ENCODE assay signal across 9 cellular contexts in the genomic region with DNA sequence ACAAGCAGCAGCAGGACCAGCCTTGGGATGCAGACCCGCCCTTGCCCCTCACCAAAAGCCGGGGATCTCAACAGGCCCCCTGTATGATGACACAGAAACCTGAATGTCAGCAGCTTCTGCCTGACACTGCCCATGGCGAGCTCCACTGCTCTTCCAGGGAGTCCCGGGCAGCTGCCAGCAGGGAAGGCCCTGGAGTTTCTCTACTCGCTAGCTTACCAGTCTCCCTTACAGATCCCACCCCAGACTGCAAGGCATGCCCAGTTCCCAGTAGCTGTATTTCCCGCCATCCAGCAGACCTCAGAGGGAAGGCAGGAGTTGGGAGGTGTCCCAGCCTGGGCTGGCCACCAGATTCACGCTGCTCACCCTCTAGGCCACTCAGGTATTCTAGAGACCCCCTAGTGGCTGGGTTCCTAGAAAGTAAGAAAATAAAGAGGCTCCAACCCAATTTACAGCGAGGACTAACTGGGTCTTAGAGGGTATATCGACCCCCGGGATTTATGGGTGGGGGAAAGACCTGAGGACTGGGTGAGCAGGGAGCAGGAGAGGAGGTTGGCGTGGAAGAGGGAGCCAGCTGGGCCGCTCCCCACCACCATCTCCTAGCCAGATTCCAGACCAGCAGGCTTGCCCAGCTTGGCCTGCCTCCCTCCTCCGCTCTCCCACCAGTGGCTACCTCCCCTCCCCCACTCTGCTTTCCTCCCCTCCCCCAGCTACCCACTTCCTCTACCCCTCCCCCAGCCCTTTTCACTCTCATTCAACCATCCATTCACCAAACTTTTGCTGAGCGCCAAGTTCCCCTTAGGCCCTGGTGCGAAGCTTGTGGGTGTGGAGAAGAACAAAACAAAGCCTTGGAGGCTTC. TPM values are rescaled to one million over a fixed set of nuclear protein-coding genes. Genes with fewer than 3 reads are reported as not detected.
DNase-seq lines count a peak whose midpoint lies in the region; ATAC-seq and TF ChIP-seq lines count a peak whose summit lies in the region.
"Had no signal": no experiment of that assay in that cellular context is flagged by ENCODE, and none has a peak within 500 bp of the region (broad histone marks: within the 10 kb centered on the region; RNA-seq: fewer than 3 reads in every experiment).

No MANE protein-coding gene starts in this region.

- H3K4me3 Mint-ChIP-seq in brain (no peak overlapping the region), neural progenitor cell (no peak overlapping the region)

- H3K27ac Mint-ChIP-seq in brain = peak overlapping the region in 3 of 5 experiments; percentile 24 to 66 (median 43)
- H3K27ac Mint-ChIP-seq in neural progenitor cell = peak overlapping the region; percentile 93

- peak overlapping the region; percentile 31 for H3K4me2 ChIP-seq in neural progenitor cell

- peaks cover 21% of the 10 kb centered on the region for H3K4me1 ChIP-seq in neural progenitor cell

- H3K79me2 ChIP-seq in neural progenitor cell (ENCODE audit: low read depth) = no peaks in the 10 kb centered on the region

- H3K27me3 ChIP-seq in GM06990 (replicated peaks; ENCODE audit: control insufficient read depth, insufficient read depth, low read length) = no peaks in the 10 kb centered on the region
- H3K27me3 ChIP-seq in neural progenitor cell = no peaks in the 10 kb centered on the region

- H3K36me3 ChIP-seq in GM06990 (ENCODE audit: control insufficient read depth, insufficient read depth, low read length) = no peaks in the 10 kb centered on the region
- H3K36me3 ChIP-seq in KOPT-K1 (ENCODE audit: insufficient read depth, low read length) = no peaks in the 10 kb centered on the region
- H3K36me3 ChIP-seq in neural progenitor cell = no peaks in the 10 kb centered on the region

- TF ChIP-seq CTCF in GM06990 (IDR thresholded peaks at IDR 0.05; ENCODE audit: insufficient read depth, low read length, poor library complexity, severe bottlenecking) (peak; percentile 9), brain (conservative IDR thresholded peaks at IDR 0.05) (no peak), neural progenitor cell (IDR thresholded peaks at IDR 0.05) (peak; percentile 32)

- H4K20me1 ChIP-seq in neural progenitor cell (ENCODE audit: low read depth) = no peaks in the 10 kb centered on the region

- ATAC-seq in HG02840 (IDR thresholded peaks at IDR 0.05; ENCODE audit: low FRiP score, unreplicated experiment) = no peak
- no peak for ATAC-seq in HG03520 (IDR thresholded peaks at IDR 0.05; ENCODE audit: unreplicated experiment)
- ATAC-seq in GM18511 (IDR thresholded peaks at IDR 0.05; ENCODE audit: unreplicated experiment) = no peak

- DNase-seq in GM06990 (ENCODE audit: extremely low read depth, insufficient read length) = no peak
- DNase-seq in neural progenitor cell (ENCODE audit: low spot score) = peak; percentile 34
- DNase-seq: T-helper 2 cell had no signal

- peaks cover 19% of the 10 kb centered on the region for H3K4me1 Mint-ChIP-seq in brain
- peaks cover 44% of the 10 kb centered on the region for H3K4me1 Mint-ChIP-seq in neural progenitor cell

- H3K27ac ChIP-seq in KOPT-K1 (ENCODE audit: low read depth, low read length, poor library complexity, severe bottlenecking) = peak overlapping the region; percentile 43
- H3K27ac ChIP-seq in neural progenitor cell = no peak overlapping the region
- H3K27ac ChIP-seq: coronary artery had no signal

- no peak overlapping the region for H3K9ac ChIP-seq in neural progenitor cell

- H2AFZ ChIP-seq in neural progenitor cell (replicated peaks) = peak overlapping the region; percentile 60

- H3F3A ChIP-seq in neural progenitor cell (ENCODE audit: low read depth) = peaks cover 15% of the 10 kb centered on the region

- H3K27me3 Mint-ChIP-seq in brain (no peaks in the 10 kb centered on the region), neural progenitor cell (ENCODE audit: insufficient read depth, low read depth) (peaks cover 3% of the 10 kb centered on the region)

- H3K4me3 ChIP-seq in GM06990 (replicated peaks; ENCODE audit: low read depth, low read length) (no peak overlapping the region), neural progenitor cell (no peak overlapping the region)
- H3K4me3 ChIP-seq: coronary artery had no signal

- H3K36me3 Mint-ChIP-seq in brain = no peaks in the 10 kb centered on the region
- H3K36me3 Mint-ChIP-seq in neural progenitor cell = no peaks in the 10 kb centered on the region

- H3K9me3 ChIP-seq in KOPT-K1 (ENCODE audit: insufficient read depth, low read length, poor library complexity, severe bottlenecking) (no peaks in the 10 kb centered on the region), neural progenitor cell (ENCODE audit: low read depth) (no peaks in the 10 kb centered on the region)

- H3K9me3 Mint-ChIP-seq in brain (peaks cover 0 to 6% (median 0%) of the 10 kb centered on the region in 5 experiments), neural progenitor cell (no peaks in the 10 kb centered on the region)

RNA-seq across cellular contexts. Expression of a gene that starts 9.7 kb away (rescaled TPM):
- 93.9 TPM for polyA plus RNA-seq in brain (ENCODE audit: insufficient read depth, low read depth, low replicate concordance)
- 417 and 1,058 TPM in 2 replicates for total RNA-seq in neural progenitor cell (ENCODE audit: low replicate concordance)

RNA-seq across cellular contexts. Expression of a gene that starts 21.8 kb away (rescaled TPM):
- polyA plus RNA-seq in brain (ENCODE audit: insufficient read depth, low read depth, low replicate concordance) = 92.4 TPM
- 2.4 and 8.9 TPM in 2 replicates for total RNA-seq in neural progenitor cell (ENCODE audit: low replicate concordance)

Comparison
In these comparisons a context has a peak if more than half of its experiments do, and no peak if none do; other contexts are left out.
1. CTCF ChIP-seq: peak in GM06990 (single experiment) and neural progenitor cell (single experiment); none in brain (0 of 2).